16 cellular contexts compared by ENCODE assay signal in the genomic region with DNA sequence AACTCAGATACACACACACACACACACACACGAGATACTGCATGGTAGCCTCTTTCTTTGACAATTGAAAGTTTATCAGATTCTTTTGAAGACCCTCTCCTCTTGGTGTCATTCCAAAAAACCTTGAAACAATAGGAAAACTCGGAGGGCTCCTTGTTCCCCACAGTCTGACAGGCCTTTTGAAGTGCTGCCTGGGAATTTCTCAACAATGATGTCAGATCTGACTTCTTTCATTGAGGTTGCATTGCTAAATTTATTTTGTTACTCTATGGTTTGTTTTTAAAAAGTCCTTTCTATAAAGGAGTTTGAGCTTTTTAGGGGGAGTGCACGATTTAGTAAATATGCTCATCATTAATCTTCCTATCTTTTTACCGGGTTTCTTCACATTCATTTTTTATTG.
A peak's percentile ranks its signal among the peaks of the same experiment; 100 is the strongest.
DNase-seq lines count a peak whose midpoint lies in the region; ATAC-seq and TF ChIP-seq lines count a peak whose summit lies in the region.
"Had no signal": no experiment of that assay in that cellular context is flagged by ENCODE, and none has a peak within 500 bp of the region (broad histone marks: within the 10 kb centered on the region; RNA-seq: fewer than 3 reads in every experiment).

No MANE protein-coding gene starts in this region.

- H3K4me3 ChIP-seq in IMR-90 (ENCODE audit: insufficient read depth, low read depth, low read length) (no peak overlapping the region), endodermal cell (ENCODE audit: low read length) (no peak overlapping the region), mesendoderm (ENCODE audit: low read length) (no peak overlapping the region)
- H3K4me3 ChIP-seq: A549, GM23338 had no signal

- CTCF ChIA-PET in IMR-90 (lab: Yijun Ruan, JAX), result no interaction called here

- H2BK120ac ChIP-seq in IMR-90 (ENCODE audit: low read depth, low read length), result no peak overlapping the region
- no peak overlapping the region for H2BK120ac ChIP-seq in mesendoderm (ENCODE audit: low read depth, low read length)

- H3K9ac ChIP-seq in IMR-90 (ENCODE audit: low read depth, low read length) (no peak overlapping the region), endodermal cell (ENCODE audit: extremely low read depth, low read length, poor library complexity, severe bottlenecking) (no peak overlapping the region), mesendoderm (ENCODE audit: low read length) (no peak overlapping the region)

- BruUV-seq in IMR-90 (replicated peaks; lab: Mats Ljungman, UMichigan), result no TSS peak

- H3K4ac ChIP-seq in IMR-90 (ENCODE audit: low read depth, low read length) (no peak overlapping the region), mesendoderm (ENCODE audit: low read depth, low read length) (no peak overlapping the region)

- H3K56ac ChIP-seq in IMR-90 (ENCODE audit: extremely low read depth, insufficient read depth, low read length) (no peak overlapping the region), mesendoderm (ENCODE audit: low read length) (no peak overlapping the region)

- in situ Hi-C loops in IMR-90 (cut with MboI; ENCODE audit: low sequenced_read_pairs), result no loop called here

- H3K9me1 ChIP-seq in IMR-90 (ENCODE audit: insufficient read depth, low read length), result no peaks in the 10 kb centered on the region

- no peak overlapping the region for H3K27ac ChIP-seq in IMR-90 (ENCODE audit: insufficient read depth, low read length)
- H3K27ac ChIP-seq in endodermal cell (ENCODE audit: low read depth, low read length), result no peak overlapping the region
- no peak overlapping the region for H3K27ac ChIP-seq in mesendoderm (ENCODE audit: low read depth, low read length)
- H3K27ac ChIP-seq: 22Rv1, A549, C4-2B, HL-60 had no signal

- H2BK15ac ChIP-seq in IMR-90 (ENCODE audit: low read depth, low read length) (no peak overlapping the region), mesendoderm (replicated peaks; ENCODE audit: low read depth) (no peak overlapping the region)

- no peak overlapping the region for H3K14ac ChIP-seq in IMR-90 (replicated peaks; ENCODE audit: low read depth, low read length)

- DNase-seq in IMR-90 (peak; percentile 36), endodermal cell (peak; percentile 40), fibroblast of peridontal ligament (ENCODE audit: extremely low read depth) (peak; percentile 56), mesendoderm (peak; percentile 36), NCI-H2196 (lab: John Stamatoyannopoulos, UW; ENCODE audit: unreplicated experiment) (no peak), NCI-H187 (lab: John Stamatoyannopoulos, UW) (no peak)
- DNase-seq in activated effector memory CD4-positive, alpha-beta T cell treated with Interleukin-2 at 50 U/mL for 16 hours, result no peak
- DNase-seq: AML-193; Caco-2; CD4-positive, alpha-beta T cell; HCEC 1CT had no signal

- no peak overlapping the region for H2AK9ac ChIP-seq in IMR-90 (replicated peaks; ENCODE audit: low read depth, low read length, poor library complexity)

- dilution Hi-C loops in IMR-90 (cut with HindIII; ENCODE audit: low sequenced_read_pairs, unreplicated experiment), result no loop called here

- H3K18ac ChIP-seq in IMR-90 (ENCODE audit: low read depth, low read length) (no peak overlapping the region), mesendoderm (ENCODE audit: low read length) (no peak overlapping the region)

- no peak for TF ChIP-seq RAD21 in IMR-90 (IDR thresholded peaks at IDR 0.05; ENCODE audit: low read length)

- H4K20me1 ChIP-seq in IMR-90 (ENCODE audit: insufficient read depth, low read length), result no peaks in the 10 kb centered on the region

- no peak overlapping the region for H4K8ac ChIP-seq in IMR-90 (ENCODE audit: low read depth in 2 of 2, low read length in 2 of 2)
- no peak overlapping the region for H4K8ac ChIP-seq in mesendoderm (ENCODE audit: low read depth, low read length)

- 0 out of 2 replicates have a peak overlapping the region, but pooled peaks have one; percentile 20 for H2BK20ac ChIP-seq in IMR-90 (ENCODE audit: low read depth, low read length)

- no peak for TF ChIP-seq CTCF in IMR-90 (conservative IDR thresholded peaks at IDR 0.05; ENCODE audit: low read depth, low read length)
- no peak for TF ChIP-seq CTCF in endodermal cell (conservative IDR thresholded peaks at IDR 0.05)

- no peak overlapping the region for H3K27ac Mint-ChIP-seq in endodermal cell
- H3K27ac Mint-ChIP-seq: CD4-positive, alpha-beta T cell; GM23338 had no signal

- H2AK5ac ChIP-seq in IMR-90 (ENCODE audit: low read depth, low read length) (no peak overlapping the region), mesendoderm (ENCODE audit: low read length) (no peak overlapping the region)

- peaks cover 3% of the 10 kb centered on the region for H3K9me3 Mint-ChIP-seq in endodermal cell
- H3K9me3 Mint-ChIP-seq: GM23338 had no signal

- no peaks in the 10 kb centered on the region for H3K79me2 ChIP-seq in mesendoderm (ENCODE audit: control insufficient read depth, insufficient read depth, low read length)

- POLR2A ChIA-PET in IMR-90 (lab: Charles Lee; ENCODE audit: unreplicated experiment), result no interaction called here

- H3K4me3 Mint-ChIP-seq in endodermal cell, result no peak overlapping the region
- H3K4me3 Mint-ChIP-seq: CD4-positive, alpha-beta T cell; GM23338 had no signal

- H3K27me3 Mint-ChIP-seq in endodermal cell (ENCODE audit: insufficient read depth), result no peaks in the 10 kb centered on the region
- H3K27me3 Mint-ChIP-seq: CD4-positive, alpha-beta T cell had no signal

- H3K36me3 Mint-ChIP-seq in endodermal cell (ENCODE audit: low read depth), result no peaks in the 10 kb centered on the region

- H3K36me3 ChIP-seq in IMR-90 (ENCODE audit: control insufficient read depth, insufficient read depth, low read length), result no peaks in the 10 kb centered on the region
- no peaks in the 10 kb centered on the region for H3K36me3 ChIP-seq in endodermal cell (ENCODE audit: control insufficient read depth, insufficient read depth, low read length)
- H3K36me3 ChIP-seq in mesendoderm (ENCODE audit: control insufficient read depth, insufficient read depth, low read length), result no peaks in the 10 kb centered on the region

- no peak overlapping the region for H4K91ac ChIP-seq in IMR-90 (ENCODE audit: insufficient read depth, low read depth, low read length)

- H3K27me3 ChIP-seq in IMR-90 (ENCODE audit: control insufficient read depth, insufficient read depth, low read length) (no peaks in the 10 kb centered on the region), endodermal cell (ENCODE audit: control insufficient read depth, insufficient read depth, low read length, poor library complexity, severe bottlenecking) (no peaks in the 10 kb centered on the region), mesendoderm (ENCODE audit: insufficient read depth, low read length, poor library complexity) (no peaks in the 10 kb centered on the region)

- no peak overlapping the region for H3K4me2 ChIP-seq in IMR-90 (ENCODE audit: low read depth, low read length)
- H3K4me2 ChIP-seq in mesendoderm (ENCODE audit: low read length), result no peak overlapping the region
- H3K4me2 ChIP-seq: A549, GM23338 had no signal

- H3K4me1 Mint-ChIP-seq in endodermal cell, result peaks cover 5% of the 10 kb centered on the region
- H3K4me1 Mint-ChIP-seq: GM23338 had no signal

- peaks cover 3% of the 10 kb centered on the region; the same call in 1 of the 2 replicates for H3K9me3 ChIP-seq in IMR-90 (ENCODE audit: control insufficient read depth, insufficient read depth, low read length)
- peaks cover 4% of the 10 kb centered on the region for H3K9me3 ChIP-seq in endodermal cell (ENCODE audit: control insufficient read depth, low read length)
- H3K9me3 ChIP-seq: A549, Caco-2 had no signal

- no peak for ATAC-seq in IMR-90 (ENCODE audit: low read depth)
- ATAC-seq: A549, GM23338 had no signal

- no peak overlapping the region for H2BK5ac ChIP-seq in IMR-90 (ENCODE audit: low read depth, low read length, poor library complexity, severe bottlenecking)
- H2BK5ac ChIP-seq in mesendoderm (ENCODE audit: low read length), result no peak overlapping the region

- H3K4me1 ChIP-seq in IMR-90 (ENCODE audit: control insufficient read depth, insufficient read depth, low read length) (no peaks in the 10 kb centered on the region), endodermal cell (ENCODE audit: control insufficient read depth, insufficient read depth, low read length) (peaks cover 4% of the 10 kb centered on the region), mesendoderm (ENCODE audit: control insufficient read depth, low read depth, low read length) (no peaks in the 10 kb centered on the region)
- H3K4me1 ChIP-seq: A549, Caco-2 had no signal

- no peak for TF ChIP-seq POLR2A in IMR-90 (IDR thresholded peaks at IDR 0.05; ENCODE audit: low read depth, low read length)

- no peak overlapping the region for H2AFZ ChIP-seq in IMR-90 (replicated peaks; ENCODE audit: low read length, poor library complexity)
- H2AFZ ChIP-seq: GM23338 had no signal

- H4K5ac ChIP-seq in IMR-90 (ENCODE audit: low read depth, low read length) (no peak overlapping the region), mesendoderm (ENCODE audit: low read length) (no peak overlapping the region)

- intact Hi-C loops in IMR-90 (cut with micrococcal nuclease), result no loop called here

- WGBS in IMR-90 (ENCODE audit: extremely low coverage in 2 of 2, insufficient read length in 1 of 2), 2 experiments, result no CpG with 5 or more reads among the region's 4 CpGs
- WGBS in endodermal cell (ENCODE audit: insufficient coverage in 1 of 2, insufficient read length in 1 of 2), 2 experiments, result 39 to 69% methylated on average over 2 to 4 of the region's 4 CpGs
- WGBS in mesendoderm (ENCODE audit: extremely low coverage, insufficient coverage, low lambda C conversion rate), result no CpG with 5 or more reads among the region's 4 CpGs

- H3K23ac ChIP-seq in IMR-90 (ENCODE audit: low read depth, low read length) (no peak overlapping the region), mesendoderm (ENCODE audit: low read length) (no peak overlapping the region)

- H3K79me1 ChIP-seq in IMR-90 (ENCODE audit: low read depth in 1 of 2, low read length in 2 of 2), result no peaks in the 10 kb centered on the region
- H3K79me1 ChIP-seq in mesendoderm (ENCODE audit: low read length), result no peaks in the 10 kb centered on the region

TF ChIP-seq in IMR-90, 13 proteins besides CTCF, POLR2A, EP300 and RAD21 (continues in another document):
- no peak for TF ChIP-seq RFX5 (IDR thresholded peaks at IDR 0.05; ENCODE audit: low read depth, low read length)
- TF ChIP-seq FOS (IDR thresholded peaks at IDR 0.05; ENCODE audit: low read depth, low read length), result no peak
- TF ChIP-seq SMC3 (IDR thresholded peaks at IDR 0.05; ENCODE audit: low read depth, low read length), result no peak
- no peak for TF ChIP-seq USF2 (IDR thresholded peaks at IDR 0.05; ENCODE audit: low read depth, low read length)
- no peak for TF ChIP-seq CHD1 (IDR thresholded peaks at IDR 0.05; ENCODE audit: low read depth, low read length)
- no peak for TF ChIP-seq NFE2L2 (IDR thresholded peaks at IDR 0.05; ENCODE audit: low read depth, low read length)
- TF ChIP-seq MXI1 (IDR thresholded peaks at IDR 0.05; ENCODE audit: borderline replicate concordance, low read depth, low read length), result no peak

Comparison
In these comparisons a context has a peak if more than half of its experiments do, and no peak if none do; other contexts are left out.
1. DNase-seq: peak in IMR-90 (single experiment), endodermal cell (single experiment), fibroblast of peridontal ligament (single experiment) and mesendoderm (single experiment); none in activated effector memory CD4-positive, alpha-beta T cell treated with Interleukin-2 at 50 U/mL for 16 hours (single experiment), NCI-H2196 (single experiment) and NCI-H187 (0 of 2).